Comparison of ENCODE assay signal across 2 cellular contexts in the genomic region with DNA sequence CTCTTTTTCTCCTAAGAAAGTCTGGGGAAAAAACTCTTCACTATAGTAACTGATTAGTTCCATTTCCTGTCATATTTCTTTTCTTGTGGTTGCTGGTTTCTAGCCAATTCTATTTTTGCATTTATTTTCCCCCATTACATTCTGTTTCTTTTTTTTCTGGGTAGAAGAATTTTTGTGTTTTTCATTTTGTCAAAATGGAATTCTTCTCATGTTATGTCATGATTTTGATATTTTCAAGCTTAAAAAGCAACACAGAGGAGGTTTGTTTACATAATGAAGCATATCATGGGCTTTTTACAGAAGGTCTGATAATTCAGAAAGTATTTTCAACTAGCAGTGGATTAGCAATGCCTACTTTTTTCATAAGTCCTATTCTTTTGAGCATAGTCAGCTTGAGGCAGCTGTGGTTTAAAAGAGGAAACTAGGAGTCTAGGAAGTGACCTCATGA.
TF ChIP-seq lines count a peak whose summit lies in the region.

No MANE protein-coding gene starts in this region.

TF ChIP-seq in liver, 16 proteins besides CTCF, POLR2A, EP300 and RAD21 (continued from another document):
- TF ChIP-seq REST (IDR thresholded peaks at IDR 0.05) (no peak), MAX (IDR thresholded peaks at IDR 0.05) (no peak), FOXA2 (IDR thresholded peaks at IDR 0.05) (no peak), JUND (IDR thresholded peaks at IDR 0.05) (peak; percentile 39 to 48), ZBTB33 (IDR thresholded peaks at IDR 0.05) (no peak)

TF ChIP-seq in HepG2, 621 proteins besides CTCF, POLR2A, EP300 and RAD21 (continued from another document):
- TF ChIP-seq ZXDC (CRISPR knock-in tag; IDR thresholded peaks at IDR 0.05) = no peak
- TF ChIP-seq NFATC3 (CRISPR knock-in tag; IDR thresholded peaks at IDR 0.05) = no peak
- TF ChIP-seq NR2F1 (CRISPR knock-in tag; IDR thresholded peaks at IDR 0.05) = no peak
- TF ChIP-seq KDM3A (CRISPR knock-in tag; IDR thresholded peaks at IDR 0.05; ENCODE audit: low read depth) = no peak
- TF ChIP-seq, protein P1, sequence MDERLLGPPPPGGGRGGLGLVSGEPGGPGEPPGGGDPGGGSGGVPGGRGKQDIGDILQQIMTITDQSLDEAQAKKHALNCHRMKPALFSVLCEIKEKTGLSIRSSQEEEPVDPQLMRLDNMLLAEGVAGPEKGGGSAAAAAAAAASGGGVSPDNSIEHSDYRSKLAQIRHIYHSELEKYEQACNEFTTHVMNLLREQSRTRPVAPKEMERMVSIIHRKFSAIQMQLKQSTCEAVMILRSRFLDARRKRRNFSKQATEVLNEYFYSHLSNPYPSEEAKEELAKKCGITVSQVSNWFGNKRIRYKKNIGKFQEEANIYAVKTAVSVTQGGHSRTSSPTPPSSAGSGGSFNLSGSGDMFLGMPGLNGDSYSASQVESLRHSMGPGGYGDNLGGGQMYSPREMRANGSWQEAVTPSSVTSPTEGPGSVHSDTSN (CRISPR knock-in tag; IDR thresholded peaks at IDR 0.05) = no peak
- TF ChIP-seq KLF12 (CRISPR knock-in tag; IDR thresholded peaks at IDR 0.05; ENCODE audit: borderline replicate concordance) = no peak
- no peak for TF ChIP-seq ATF1 (CRISPR knock-in tag; IDR thresholded peaks at IDR 0.05)
- TF ChIP-seq ASH2L (IDR thresholded peaks at IDR 0.05; ENCODE audit: insufficient read length, low read depth, low read length) = no peak
- TF ChIP-seq, protein P2, sequence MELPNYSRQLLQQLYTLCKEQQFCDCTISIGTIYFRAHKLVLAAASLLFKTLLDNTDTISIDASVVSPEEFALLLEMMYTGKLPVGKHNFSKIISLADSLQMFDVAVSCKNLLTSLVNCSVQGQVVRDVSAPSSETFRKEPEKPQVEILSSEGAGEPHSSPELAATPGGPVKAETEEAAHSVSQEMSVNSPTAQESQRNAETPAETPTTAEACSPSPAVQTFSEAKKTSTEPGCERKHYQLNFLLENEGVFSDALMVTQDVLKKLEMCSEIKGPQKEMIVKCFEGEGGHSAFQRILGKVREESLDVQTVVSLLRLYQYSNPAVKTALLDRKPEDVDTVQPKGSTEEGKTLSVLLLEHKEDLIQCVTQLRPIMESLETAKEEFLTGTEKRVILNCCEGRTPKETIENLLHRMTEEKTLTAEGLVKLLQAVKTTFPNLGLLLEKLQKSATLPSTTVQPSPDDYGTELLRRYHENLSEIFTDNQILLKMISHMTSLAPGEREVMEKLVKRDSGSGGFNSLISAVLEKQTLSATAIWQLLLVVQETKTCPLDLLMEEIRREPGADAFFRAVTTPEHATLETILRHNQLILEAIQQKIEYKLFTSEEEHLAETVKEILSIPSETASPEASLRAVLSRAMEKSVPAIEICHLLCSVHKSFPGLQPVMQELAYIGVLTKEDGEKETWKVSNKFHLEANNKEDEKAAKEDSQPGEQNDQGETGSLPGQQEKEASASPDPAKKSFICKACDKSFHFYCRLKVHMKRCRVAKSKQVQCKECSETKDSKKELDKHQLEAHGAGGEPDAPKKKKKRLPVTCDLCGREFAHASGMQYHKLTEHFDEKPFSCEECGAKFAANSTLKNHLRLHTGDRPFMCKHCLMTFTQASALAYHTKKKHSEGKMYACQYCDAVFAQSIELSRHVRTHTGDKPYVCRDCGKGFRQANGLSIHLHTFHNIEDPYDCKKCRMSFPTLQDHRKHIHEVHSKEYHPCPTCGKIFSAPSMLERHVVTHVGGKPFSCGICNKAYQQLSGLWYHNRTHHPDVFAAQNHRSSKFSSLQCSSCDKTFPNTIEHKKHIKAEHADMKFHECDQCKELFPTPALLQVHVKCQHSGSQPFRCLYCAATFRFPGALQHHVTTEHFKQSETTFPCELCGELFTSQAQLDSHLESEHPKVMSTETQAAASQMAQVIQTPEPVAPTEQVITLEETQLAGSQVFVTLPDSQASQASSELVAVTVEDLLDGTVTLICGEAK (IDR thresholded peaks at IDR 0.05) = no peak
- TF ChIP-seq, protein P2 (CRISPR knock-in tag; IDR thresholded peaks at IDR 0.05) = no peak
